22 cellular contexts compared by ENCODE assay signal in the genomic region with DNA sequence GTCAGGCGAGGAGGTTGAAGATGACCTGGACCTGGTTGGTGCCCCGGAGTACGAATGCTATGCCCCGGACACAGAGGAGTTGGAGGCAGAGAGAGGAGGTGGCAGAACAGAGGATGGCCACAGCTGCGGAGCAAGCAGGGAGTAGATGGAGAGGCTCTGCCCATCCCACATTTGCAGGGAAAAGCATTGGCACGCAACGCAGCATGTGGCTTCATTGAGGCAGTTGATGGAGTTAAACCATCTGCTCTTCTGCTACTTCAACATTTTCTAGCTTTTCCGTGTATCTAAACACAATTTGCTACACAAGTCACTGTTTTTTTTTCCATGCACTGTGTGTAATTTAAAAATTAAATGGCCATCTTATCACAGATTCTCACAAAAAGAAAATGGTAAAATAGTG.
"Had no signal": no experiment of that assay in that cellular context is flagged by ENCODE, and none has a peak within 500 bp of the region (broad histone marks: within the 10 kb centered on the region; RNA-seq: fewer than 3 reads in every experiment).

No MANE protein-coding gene starts in this region.

- H3K9me3 ChIP-seq: SJCRH30 had no signal

- H3K4me3 Mint-ChIP-seq: activated CD4-positive, alpha-beta T cell treated with anti-CD3 and anti-CD28 coated beads, Interleukin-2, amount 10 ng/mL, durations not matched to agents 24 days and 14 days; activated CD8-positive, alpha-beta T cell treated with anti-CD3 and anti-CD28 coated beads, Interleukin-2, amount 10 ng/mL, durations not matched to agents 7 days and 5 days; activated naive CD4-positive, alpha-beta T cell treated with anti-CD3 and anti-CD28 coated beads, Interleukin-2, amount 10 ng/mL, durations not matched to agents 7 days and 5 days; activated naive CD8-positive, alpha-beta T cell; activated naive CD8-positive, alpha-beta T cell treated with anti-CD3 and anti-CD28 coated beads, Interleukin-2, amount 50 U/mL, for 24 hours had no signal

- H3K4me3 ChIP-seq: cardiac muscle cell, K562, SJCRH30, SK-N-MC had no signal

- H3K4me1 Mint-ChIP-seq: activated naive CD4-positive, alpha-beta T cell treated with anti-CD3 and anti-CD28 coated beads, Interleukin-2, amount 10 ng/mL, durations not matched to agents 7 days and 5 days had no signal

- H3K27me3 Mint-ChIP-seq: activated CD4-positive, alpha-beta T cell treated with anti-CD3 and anti-CD28 coated beads, Interleukin-2, amount 10 ng/mL, durations not matched to agents 24 days and 14 days; activated naive CD4-positive, alpha-beta T cell treated with anti-CD3 and anti-CD28 coated beads, Interleukin-2, amount 10 ng/mL, durations not matched to agents 7 days and 5 days; activated naive CD8-positive, alpha-beta T cell; activated naive CD8-positive, alpha-beta T cell treated with anti-CD3 and anti-CD28 coated beads, Interleukin-2, amount 50 U/mL, for 24 hours had no signal

- ATAC-seq: activated CD8-positive, alpha-beta T cell treated with anti-CD3 and anti-CD28 coated beads, Interleukin-2, amount 10 ng/mL, durations not matched to agents 7 days and 5 days; activated naive CD8-positive, alpha-beta T cell treated with anti-CD3 and anti-CD28 coated beads, Interleukin-2, amount 50 U/mL, for 24 hours; K562; Panc1 had no signal

- DNase-seq: activated CD4-positive, alpha-beta T cell treated with anti-CD3 and anti-CD28 coated beads, Interleukin-2, amount 10 ng/mL, durations not matched to agents 24 days and 14 days; activated CD4-positive, alpha-beta T cell treated with anti-CD3 and anti-CD28 coated beads, Interleukin-2, amount 50 U/mL, for 4 hours; activated CD8-positive, alpha-beta memory T cell treated with anti-CD3 and anti-CD28 coated beads, Interleukin-2, amount 50 U/mL, for 48 hours; activated CD8-positive, alpha-beta T cell treated with anti-CD3 and anti-CD28 coated beads, Interleukin-2, amount 10 ng/mL, durations not matched to agents 7 days and 5 days; activated effector memory CD4-positive, alpha-beta T cell treated with Interleukin-2 at 50 U/mL for 16 hours; activated naive CD4-positive, alpha-beta T cell treated with anti-CD3 and anti-CD28 coated beads, Interleukin-2, amount 10 ng/mL, durations not matched to agents 7 days and 5 days; activated naive CD8-positive, alpha-beta T cell treated with anti-CD3 and anti-CD28 coated beads, Interleukin-2, amount 50 U/mL, for 24 hours; activated T-cell treated with anti-CD3 and anti-CD28 coated beads, Interleukin-2, amount 50 U/mL, for 48 hours; brain microvascular endothelial cell; NCI-H1105; NCI-H1417 treated with DMSO at 0.1 percent for 48 hours; NCI-H2029; NCI-H345; NCI-H524 treated with DMSO at 0.1 percent for 48 hours; SHP77; SJCRH30; T1000 had no signal

- H3K27ac ChIP-seq: brain microvascular endothelial cell, cardiac muscle cell, SJCRH30, SK-N-MC had no signal

- H3K27ac Mint-ChIP-seq: activated CD4-positive, alpha-beta T cell treated with anti-CD3 and anti-CD28 coated beads, Interleukin-2, amount 10 ng/mL, durations not matched to agents 24 days and 14 days; activated CD8-positive, alpha-beta T cell treated with anti-CD3 and anti-CD28 coated beads, Interleukin-2, amount 10 ng/mL, durations not matched to agents 7 days and 5 days; activated naive CD4-positive, alpha-beta T cell treated with anti-CD3 and anti-CD28 coated beads, Interleukin-2, amount 10 ng/mL, durations not matched to agents 7 days and 5 days; activated naive CD8-positive, alpha-beta T cell; activated naive CD8-positive, alpha-beta T cell treated with anti-CD3 and anti-CD28 coated beads, Interleukin-2, amount 50 U/mL, for 24 hours had no signal

- H3K4me1 ChIP-seq: SJCRH30 had no signal

- H3K27me3 ChIP-seq: brain microvascular endothelial cell, cardiac muscle cell, SJCRH30 had no signal
